15 cellular contexts compared by ENCODE assay signal in the genomic region with DNA sequence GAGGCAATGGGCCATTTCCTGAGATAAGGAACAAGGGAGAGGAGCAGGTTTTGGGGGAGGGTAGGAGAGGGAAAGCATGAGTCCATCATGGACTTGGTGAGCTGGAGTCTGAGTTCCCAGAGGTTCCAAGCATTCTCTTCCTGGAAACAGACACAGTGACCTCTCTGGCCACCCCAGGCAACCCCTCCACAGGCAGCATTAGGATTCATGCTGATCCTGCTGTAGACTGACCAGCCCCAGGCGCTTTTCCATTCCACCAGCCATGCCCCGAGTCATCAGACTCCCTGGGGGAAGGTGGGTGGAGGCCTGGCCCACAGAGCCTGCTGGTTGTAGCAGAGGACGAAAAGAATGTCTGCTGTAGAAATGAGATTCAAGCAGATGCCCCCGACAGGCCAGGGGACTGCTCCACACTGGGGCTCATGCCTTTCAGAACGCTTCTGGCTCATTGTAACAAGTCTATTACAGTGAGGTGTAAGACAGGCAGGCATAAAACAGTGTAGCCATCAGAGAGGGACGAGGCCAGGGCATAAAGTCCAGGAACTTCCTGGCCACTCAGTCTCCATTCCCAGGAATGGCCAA. TPM values are rescaled to one million over a fixed set of nuclear protein-coding genes. Genes with fewer than 3 reads are reported as not detected.
"Had no signal": no experiment of that assay in that cellular context is flagged by ENCODE, and none has a peak within 500 bp of the region (broad histone marks: within the 10 kb centered on the region; RNA-seq: fewer than 3 reads in every experiment).

No MANE protein-coding gene starts in this region.

- H3K27me3 Mint-ChIP-seq: activated naive CD4-positive, alpha-beta T cell treated with anti-CD3 and anti-CD28 coated beads, Interleukin-2, amount 10 ng/mL, durations not matched to agents 7 days and 5 days had no signal

- H3K36me3 Mint-ChIP-seq: activated naive CD4-positive, alpha-beta T cell treated with anti-CD3 and anti-CD28 coated beads, Interleukin-2, amount 10 ng/mL, durations not matched to agents 7 days and 5 days; naive thymus-derived CD4-positive, alpha-beta T cell had no signal

- DNase-seq: activated CD4-positive, alpha-beta T cell treated with anti-CD3 and anti-CD28 coated beads for 1 hour; activated CD4-positive, alpha-beta T cell treated with anti-CD3 and anti-CD28 coated beads, Interleukin-2, amount 50 U/mL, for 4 hours; activated naive CD4-positive, alpha-beta T cell treated with anti-CD3 and anti-CD28 coated beads, Interleukin-2, amount 10 ng/mL, durations not matched to agents 7 days and 5 days; central memory CD4-positive, alpha-beta T cell; cortex of kidney; effector CD8-positive, alpha-beta T cell; foreskin fibroblast; mammary epithelial cell; mucosa of descending colon; naive thymus-derived CD4-positive, alpha-beta T cell; pancreas; stimulated activated CD4-positive, alpha-beta T cell treated with anti-CD3 and anti-CD28 coated beads, Interleukin-1b, Interleukin-23, amount 100 ng/mL, for 48 hours; T-helper 9 cell had no signal

- H3K4me3 Mint-ChIP-seq: activated naive CD4-positive, alpha-beta T cell treated with anti-CD3 and anti-CD28 coated beads, Interleukin-2, amount 10 ng/mL, durations not matched to agents 7 days and 5 days; naive thymus-derived CD4-positive, alpha-beta T cell had no signal

- H3K9me3 Mint-ChIP-seq: activated naive CD4-positive, alpha-beta T cell treated with anti-CD3 and anti-CD28 coated beads, Interleukin-2, amount 10 ng/mL, durations not matched to agents 7 days and 5 days; activated T-helper 2 cell treated with anti-CD3 and anti-CD28 coated beads, Interferon-gamma antibody, Interleukin-2, Interleukin-4, amounts not matched to agents 10 μg/mL and 5 μg/mL and 100 μg/mL, durations not matched to agents 14 hours and 24 hours and 36 hours had no signal

- H3K27ac Mint-ChIP-seq: activated naive CD4-positive, alpha-beta T cell treated with anti-CD3 and anti-CD28 coated beads, Interleukin-2, amount 10 ng/mL, durations not matched to agents 7 days and 5 days; activated T-helper 2 cell treated with anti-CD3 and anti-CD28 coated beads, Interferon-gamma antibody, Interleukin-2, Interleukin-4, amounts not matched to agents 10 μg/mL and 5 μg/mL and 100 μg/mL, durations not matched to agents 14 hours and 24 hours and 36 hours; naive thymus-derived CD4-positive, alpha-beta T cell had no signal

- H3K4me1 Mint-ChIP-seq: activated naive CD4-positive, alpha-beta T cell treated with anti-CD3 and anti-CD28 coated beads, Interleukin-2, amount 10 ng/mL, durations not matched to agents 7 days and 5 days; naive thymus-derived CD4-positive, alpha-beta T cell had no signal

- ATAC-seq: left lobe of liver; mucosa of descending colon; naive thymus-derived CD4-positive, alpha-beta T cell had no signal

RNA-seq across cellular contexts. Expression of a gene that starts 52.2 kb away (rescaled TPM):
- total RNA-seq: activated T-helper 2 cell treated with anti-CD3 and anti-CD28 coated beads, Interferon-gamma antibody, Interleukin-2, Interleukin-4, amounts not matched to agents 10 μg/mL and 5 μg/mL and 100 μg/mL, durations not matched to agents 14 hours and 24 hours and 36 hours had no signal
